18 cellular contexts compared by ENCODE assay signal in the genomic region with DNA sequence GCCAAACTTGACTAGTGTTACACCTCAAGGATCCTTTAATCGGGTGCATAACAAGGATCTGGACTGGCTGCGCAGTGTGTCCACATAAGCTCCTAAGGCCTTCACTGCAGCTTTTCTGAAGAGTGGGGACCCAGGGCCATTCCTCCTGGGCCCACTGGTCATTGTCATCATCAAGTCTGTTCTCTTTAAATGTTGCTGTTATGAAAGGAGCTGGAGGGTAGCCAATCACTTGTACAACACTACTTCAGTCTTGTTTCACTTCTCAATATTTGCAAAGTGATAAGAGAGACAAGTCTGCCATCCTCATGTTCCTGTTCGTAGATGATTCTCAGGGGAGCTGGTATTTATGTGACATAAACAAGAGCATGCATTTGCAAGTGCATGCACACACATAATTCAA.
DNase-seq lines count a peak whose midpoint lies in the region; ATAC-seq and TF ChIP-seq lines count a peak whose summit lies in the region.
"Had no signal": no experiment of that assay in that cellular context is flagged by ENCODE, and none has a peak within 500 bp of the region (broad histone marks: within the 10 kb centered on the region; RNA-seq: fewer than 3 reads in every experiment).

No MANE protein-coding gene starts in this region.

- no peaks in the 10 kb centered on the region for H3K9me3 ChIP-seq in left ventricle myocardium inferior (replicated peaks)
- no peaks in the 10 kb centered on the region for H3K9me3 ChIP-seq in OCI-LY3 (ENCODE audit: insufficient read depth, low read length)
- H3K9me3 ChIP-seq: Peyer's patch, sigmoid colon had no signal

- H3K36me3 Mint-ChIP-seq in stimulated activated memory B cell treated with anti-CD40 and anti-IgM and Interleukin-4, amounts not matched to agents 10 μg/mL and 1 μg/mL and 100 μg/mL, for 72 hours = no peaks in the 10 kb centered on the region
- H3K36me3 Mint-ChIP-seq in T-cell = no peaks in the 10 kb centered on the region
- H3K36me3 Mint-ChIP-seq: activated CD4-positive, alpha-beta memory T cell treated with anti-CD3 and anti-CD28 coated beads for 36 hours; activated naive CD4-positive, alpha-beta T cell treated with anti-CD3 and anti-CD28 coated beads, Interleukin-2, amount 50 U/mL, for 72 hours; CD8-positive, alpha-beta T cell had no signal

- peak overlapping the region; percentile 40 for H3K4me2 ChIP-seq in OCI-LY3 (ENCODE audit: low read length)

- H3K79me2 ChIP-seq in OCI-LY3 (ENCODE audit: low read length) = no peaks in the 10 kb centered on the region

- H3K36me3 ChIP-seq in left ventricle myocardium inferior = no peaks in the 10 kb centered on the region
- no peaks in the 10 kb centered on the region for H3K36me3 ChIP-seq in OCI-LY3 (replicated peaks; ENCODE audit: low read depth, low read length)
- H3K36me3 ChIP-seq: Peyer's patch, sigmoid colon had no signal

- intact Hi-C loops in Right ventricle myocardium superior (cut with DNase I) = no loop called here
- intact Hi-C loops in left ventricle myocardium inferior (cut with micrococcal nuclease) = no loop called here

- H3K4me3 ChIP-seq in left ventricle myocardium inferior (no peak overlapping the region), OCI-LY3 (ENCODE audit: low read length) (no peak overlapping the region)
- H3K4me3 ChIP-seq: Peyer's patch, sigmoid colon had no signal

- POLR2A ChIA-PET in T-cell (lab: Charles Lee) = no interaction called here

- DNase-seq in Right ventricle myocardium superior (no peak), left ventricle myocardium inferior (no peak), T-cell (no peak), midbrain (lab: John Stamatoyannopoulos, UW) (no peak)
- DNase-seq: activated CD4-positive, alpha-beta memory T cell treated with anti-CD3 and anti-CD28 coated beads for 36 hours; activated T-cell treated with anti-CD3 and anti-CD28 coated beads, Interleukin-2, amount 50 U/mL, for 48 hours; CD8-positive, alpha-beta T cell; foreskin keratinocyte; IMR-90; left colon; NCI-H69; Peyer's patch; sigmoid colon had no signal

- H3K4me1 ChIP-seq in left ventricle myocardium inferior = peaks cover 13% of the 10 kb centered on the region
- H3K4me1 ChIP-seq in OCI-LY3 (ENCODE audit: low read length) = peaks cover 16% of the 10 kb centered on the region
- H3K4me1 ChIP-seq: foreskin keratinocyte, Peyer's patch, sigmoid colon had no signal

- no peak for TF ChIP-seq CTCF in left ventricle myocardium inferior (IDR thresholded peaks at IDR 0.05; ENCODE audit: borderline replicate concordance)
- no peak for TF ChIP-seq CTCF in OCI-LY3 (IDR thresholded peaks at IDR 0.05; ENCODE audit: low read depth, low read length)

- no peaks in the 10 kb centered on the region for H3K9me3 Mint-ChIP-seq in stimulated activated memory B cell treated with anti-CD40 and anti-IgM and Interleukin-4, amounts not matched to agents 10 μg/mL and 1 μg/mL and 100 μg/mL, for 72 hours
- no peaks in the 10 kb centered on the region for H3K9me3 Mint-ChIP-seq in T-cell
- H3K9me3 Mint-ChIP-seq: activated CD4-positive, alpha-beta memory T cell treated with anti-CD3 and anti-CD28 coated beads for 36 hours; activated naive CD4-positive, alpha-beta T cell treated with anti-CD3 and anti-CD28 coated beads, Interleukin-2, amount 50 U/mL, for 72 hours; CD8-positive, alpha-beta T cell had no signal

- no peak overlapping the region for H3K9ac ChIP-seq in OCI-LY3 (ENCODE audit: low read length)

- H3K27me3 Mint-ChIP-seq in stimulated activated memory B cell treated with anti-CD40 and anti-IgM and Interleukin-4, amounts not matched to agents 10 μg/mL and 1 μg/mL and 100 μg/mL, for 72 hours = peaks cover 9% of the 10 kb centered on the region
- peaks cover 9% of the 10 kb centered on the region in 2 donors for H3K27me3 Mint-ChIP-seq in T-cell
- H3K27me3 Mint-ChIP-seq: activated CD4-positive, alpha-beta memory T cell treated with anti-CD3 and anti-CD28 coated beads for 36 hours had no signal

- no peak overlapping the region for H3K27ac ChIP-seq in left ventricle myocardium inferior (replicated peaks)
- H3K27ac ChIP-seq in OCI-LY3 (ENCODE audit: low read length) = no peak overlapping the region
- H3K27ac ChIP-seq: foreskin keratinocyte, Peyer's patch, sigmoid colon had no signal

- peak overlapping the region; percentile 64 for H3K27ac Mint-ChIP-seq in stimulated activated memory B cell treated with anti-CD40 and anti-IgM and Interleukin-4, amounts not matched to agents 10 μg/mL and 1 μg/mL and 100 μg/mL, for 72 hours
- no peak overlapping the region for H3K27ac Mint-ChIP-seq in T-cell
- H3K27ac Mint-ChIP-seq: activated CD4-positive, alpha-beta memory T cell treated with anti-CD3 and anti-CD28 coated beads for 36 hours; activated naive CD4-positive, alpha-beta T cell treated with anti-CD3 and anti-CD28 coated beads, Interleukin-2, amount 50 U/mL, for 72 hours; CD8-positive, alpha-beta T cell had no signal

- CTCF ChIA-PET in T-cell (lab: Charles Lee) = interaction anchor here in 1 of 2 donors (1.0 kb wide), 1 partner anchor 29 kb away, joined by 4 read pairs; no protein-coding TSS in a partner anchor

- no peak overlapping the region for H3K4me3 Mint-ChIP-seq in stimulated activated memory B cell treated with anti-CD40 and anti-IgM and Interleukin-4, amounts not matched to agents 10 μg/mL and 1 μg/mL and 100 μg/mL, for 72 hours
- no peak overlapping the region for H3K4me3 Mint-ChIP-seq in T-cell
- H3K4me3 Mint-ChIP-seq: activated CD4-positive, alpha-beta memory T cell treated with anti-CD3 and anti-CD28 coated beads for 36 hours; CD8-positive, alpha-beta T cell had no signal

- H3K4me1 Mint-ChIP-seq in stimulated activated memory B cell treated with anti-CD40 and anti-IgM and Interleukin-4, amounts not matched to agents 10 μg/mL and 1 μg/mL and 100 μg/mL, for 72 hours = peaks cover 15% of the 10 kb centered on the region
- H3K4me1 Mint-ChIP-seq in T-cell = no peaks in the 10 kb centered on the region

- peak; percentile 57 for ATAC-seq in Right ventricle myocardium superior (ENCODE audit: poor library complexity)
- peak; percentile 54 for ATAC-seq in GM21619 (IDR thresholded peaks at IDR 0.05; ENCODE audit: unreplicated experiment)
- peak; percentile 76 for ATAC-seq in stimulated activated memory B cell treated with anti-CD40 and anti-IgM and Interleukin-4, amounts not matched to agents 10 μg/mL and 1 μg/mL and 100 μg/mL, for 72 hours
- no peak for ATAC-seq in T-cell (replicated peaks in 1 of 4)
- no peak for ATAC-seq in HG03520 (IDR thresholded peaks at IDR 0.05; ENCODE audit: unreplicated experiment)
- ATAC-seq: activated naive CD4-positive, alpha-beta T cell treated with anti-CD3 and anti-CD28 coated beads, Interleukin-2, amount 50 U/mL, for 72 hours; CD8-positive, alpha-beta T cell; foreskin keratinocyte; left colon had no signal

- H3K27me3 ChIP-seq in left ventricle myocardium inferior (ENCODE audit: low read depth) = peaks cover 5% of the 10 kb centered on the region
- H3K27me3 ChIP-seq in OCI-LY3 (ENCODE audit: low read depth, low read length) = peaks cover 17% of the 10 kb centered on the region
- H3K27me3 ChIP-seq: foreskin keratinocyte, Peyer's patch had no signal

- H2AFZ ChIP-seq in OCI-LY3 (ENCODE audit: low read depth, low read length) = no peak overlapping the region

- H4K20me1 ChIP-seq in OCI-LY3 (ENCODE audit: insufficient read depth, low read length) = no peaks in the 10 kb centered on the region

Comparison
In these comparisons a context has a peak if more than half of its experiments do, and no peak if none do; other contexts are left out.
1. ATAC-seq: peak in Right ventricle myocardium superior (single experiment), GM21619 (single experiment) and stimulated activated memory B cell treated with anti-CD40 and anti-IgM and Interleukin-4, amounts not matched to agents 10 μg/mL and 1 μg/mL and 100 μg/mL, for 72 hours (single experiment); none in T-cell (0 of 4) and HG03520 (single experiment).